ENCODE assay signal across 33 cellular contexts in genomic region chr16:30152517-30152916, GRCh38.
"Had no signal": no experiment of that assay in that cellular context is flagged by ENCODE, and none has a peak within 500 bp of the region (broad histone marks: within the 10 kb centered on the region; RNA-seq: fewer than 3 reads in every experiment).

No MANE protein-coding gene starts in this region.

- FAIRE-seq: astrocyte, bronchial epithelial cell had no signal

- H3K27ac ChIP-seq: adrenal gland, ascending aorta, body of pancreas, brain microvascular endothelial cell, breast epithelium, cardiac muscle cell had no signal

- H3K36me3 ChIP-seq: adrenal gland, ascending aorta, brain microvascular endothelial cell, breast epithelium, cardiac muscle cell had no signal

- H3K4me3 ChIP-seq: adrenal gland, ascending aorta, body of pancreas, breast epithelium, cardiac muscle cell had no signal

- H3K9me3 ChIP-seq: adrenal gland, body of pancreas had no signal

- H3K4me1 ChIP-seq: adrenal gland, ascending aorta, body of pancreas, breast epithelium had no signal

- ATAC-seq: activated naive CD4-positive, alpha-beta T cell treated with anti-CD3 and anti-CD28 coated beads, Interleukin-2, amount 50 U/mL, for 72 hours; activated naive CD8-positive, alpha-beta T cell treated with anti-CD3 and anti-CD28 coated beads, Interleukin-2, amount 50 U/mL, for 24 hours; activated T-cell treated with anti-CD3 and anti-CD28 coated beads, Interleukin-2, amount 50 U/mL, for 4 hours; activated T-cell treated with anti-CD3 and anti-CD28 coated beads, Interleukin-2, amount 50 U/mL, for 72 hours; activated T-helper 17 cell treated with anti-CD3 and anti-CD28 coated beads, Interleukin-2, amount 50 U/mL, for 72 hours; body of pancreas had no signal

- DNase-seq: activated effector memory CD4-positive, alpha-beta T cell treated with anti-CD3 and anti-CD28 coated beads, Interleukin-2, amount 50 U/mL, for 16 hours; activated effector memory CD4-positive, alpha-beta T cell treated with Interleukin-2 at 50 U/mL for 16 hours; activated gamma-delta T cell; activated gamma-delta T cell treated with Interleukin-2 at 50 U/mL for 16 hours; activated naive CD4-positive, alpha-beta T cell; activated naive CD4-positive, alpha-beta T cell treated with anti-CD3 and anti-CD28 coated beads for 36 hours; activated naive CD4-positive, alpha-beta T cell treated with anti-CD3 and anti-CD28 coated beads, Interleukin-2, amount 10 ng/mL, durations not matched to agents 7 days and 5 days; activated naive CD4-positive, alpha-beta T cell treated with anti-CD3 and anti-CD28 coated beads, Interleukin-2, amount 50 U/mL, for 16 hours; activated naive CD4-positive, alpha-beta T cell treated with Interleukin-2 at 50 U/mL for 16 hours; activated naive CD8-positive, alpha-beta T cell treated with anti-CD3 and anti-CD28 coated beads for 36 hours; activated naive CD8-positive, alpha-beta T cell treated with anti-CD3 and anti-CD28 coated beads, Interleukin-2, amount 10 ng/mL, durations not matched to agents 7 days and 5 days; activated naive CD8-positive, alpha-beta T cell treated with anti-CD3 and anti-CD28 coated beads, Interleukin-2, amount 50 U/mL, for 24 hours; activated T-cell treated with anti-CD3 and anti-CD28 coated beads, Interleukin-2, amount 50 U/mL, for 1 hour; activated T-cell treated with anti-CD3 and anti-CD28 coated beads, Interleukin-2, amount 50 U/mL, for 24 hours; activated T-cell treated with anti-CD3 and anti-CD28 coated beads, Interleukin-2, amount 50 U/mL, for 4 hours; activated T-cell treated with anti-CD3 and anti-CD28 coated beads, Interleukin-2, amount 50 U/mL, for 48 hours; activated T-cell treated with anti-CD3 and anti-CD28 coated beads, Interleukin-2, amount 50 U/mL, for 72 hours; adrenal gland; amniotic stem cell; amygdala; anterior cingulate cortex; body of pancreas; brain microvascular endothelial cell; caudate nucleus; central memory CD4-positive, alpha-beta T cell; cerebellar nuclear complex had no signal

- H3K27me3 ChIP-seq: adrenal gland, ascending aorta, body of pancreas, brain microvascular endothelial cell, breast epithelium, cardiac muscle cell had no signal
